In genomic region chr6:136723780-136724179, GRCh38 we compare ENCODE assay signal across 8 cellular contexts.
A peak's percentile ranks its signal among the peaks of the same experiment; 100 is the strongest.
DNase-seq lines count a peak whose midpoint lies in the region; ATAC-seq and TF ChIP-seq lines count a peak whose summit lies in the region.

No MANE protein-coding gene starts in this region.

- TF ChIP-seq CTCF in foreskin keratinocyte (conservative IDR thresholded peaks at IDR 0.05) = no peak
- TF ChIP-seq CTCF in osteocyte (IDR thresholded peaks at IDR 0.05) = no peak

- peak overlapping the region in 6 of 11 experiments; percentile 15 to 53 (median 36); a peak in 7 of 22 replicates for H3K9ac ChIP-seq in BLaER1 treated with 17β-estradiol and CSF1 and Interleukin-3, amounts not matched to agents 10 nM and 100 nM

- peaks cover 0 to 13% (median 7%) of the 10 kb centered on the region in 11 experiments; a peak in 16 of 22 replicates for H3K9me3 ChIP-seq in BLaER1 treated with 17β-estradiol and CSF1 and Interleukin-3, amounts not matched to agents 10 nM and 100 nM (replicated peaks in 1 of 11)

- ATAC-seq in HG02678 (IDR thresholded peaks at IDR 0.05; ENCODE audit: unreplicated experiment) = peak; percentile 55
- peak; percentile 50 for ATAC-seq in foreskin keratinocyte

- peaks cover 2% of the 10 kb centered on the region for H3K4me1 Mint-ChIP-seq in osteocyte (ENCODE audit: unreplicated experiment)

- peaks cover 0 to 39% (median 0%) of the 10 kb centered on the region in 11 experiments; a peak in 3 of 22 replicates for H4K20me1 ChIP-seq in BLaER1 treated with 17β-estradiol and CSF1 and Interleukin-3, amounts not matched to agents 10 nM and 100 nM

- no peaks in the 10 kb centered on the region for H3K27me3 Mint-ChIP-seq in osteocyte (ENCODE audit: unreplicated experiment)

- DNase-seq in T-helper 9 cell = peak; percentile 24
- no peak for DNase-seq in foreskin keratinocyte
- DNase-seq in NCI-H146 (lab: John Stamatoyannopoulos, UW) = no peak
- DNase-seq in DMS79 treated with DMSO at 0.1 percent for 48 hours (lab: John Stamatoyannopoulos, UW) = no peak
- no peak for DNase-seq in NCI-H1105 (lab: John Stamatoyannopoulos, UW)
- no peak for DNase-seq in osteocyte (ENCODE audit: extremely low spot score, unreplicated experiment)

- peaks cover 0 to 4% (median 0%) of the 10 kb centered on the region in 11 experiments; a peak in 3 of 22 replicates for H3K36me3 ChIP-seq in BLaER1 treated with 17β-estradiol and CSF1 and Interleukin-3, amounts not matched to agents 10 nM and 100 nM

- H3K36me3 Mint-ChIP-seq in osteocyte (ENCODE audit: unreplicated experiment) = no peaks in the 10 kb centered on the region

- no peak overlapping the region for H3K27ac Mint-ChIP-seq in osteocyte (ENCODE audit: unreplicated experiment)

- peak overlapping the region; percentile 50 to 84 (median 73) for H3K4me2 ChIP-seq in BLaER1 treated with 17β-estradiol and CSF1 and Interleukin-3, amounts not matched to agents 10 nM and 100 nM

- H3K9me3 Mint-ChIP-seq in osteocyte (ENCODE audit: unreplicated experiment) = peaks cover 4% of the 10 kb centered on the region

- H3K27me3 ChIP-seq in BLaER1 treated with 17β-estradiol and CSF1 and Interleukin-3, amounts not matched to agents 10 nM and 100 nM = no peaks in the 10 kb centered on the region
- H3K27me3 ChIP-seq in foreskin keratinocyte = no peaks in the 10 kb centered on the region

- H3K4me1 ChIP-seq in BLaER1 treated with 17β-estradiol and CSF1 and Interleukin-3, amounts not matched to agents 10 nM and 100 nM = peaks cover 39 to 67% (median 52%) of the 10 kb centered on the region in 10 experiments
- H3K4me1 ChIP-seq in foreskin keratinocyte = no peaks in the 10 kb centered on the region

- no peak overlapping the region for H3K4me3 ChIP-seq in BLaER1 treated with 17β-estradiol and CSF1 and Interleukin-3, amounts not matched to agents 10 nM and 100 nM

- H3K4me3 Mint-ChIP-seq in osteocyte (ENCODE audit: unreplicated experiment) = no peak overlapping the region

- H3K27ac ChIP-seq in BLaER1 treated with 17β-estradiol and CSF1 and Interleukin-3, amounts not matched to agents 10 nM and 100 nM = peak overlapping the region in 10 of 11 experiments; percentile 35 to 77 (median 57); a peak in 17 of 22 replicates
- H3K27ac ChIP-seq in foreskin keratinocyte = no peak overlapping the region
